9 cellular contexts compared by ENCODE assay signal in genomic region chr14:73239463-73240241, GRCh38. TPM values are rescaled to one million over a fixed set of nuclear protein-coding genes. Genes with fewer than 3 reads are reported as not detected.
DNase-seq lines count a peak whose midpoint lies in the region; ATAC-seq and TF ChIP-seq lines count a peak whose summit lies in the region.
"Had no signal": no experiment of that assay in that cellular context is flagged by ENCODE, and none has a peak within 500 bp of the region (broad histone marks: within the 10 kb centered on the region; RNA-seq: fewer than 3 reads in every experiment).

No MANE protein-coding gene starts in this region.

- H3K27ac ChIP-seq in prostate gland: peak overlapping the region in 1 of 2 donors; percentile 13
- H3K27ac ChIP-seq in foreskin keratinocyte: no peak overlapping the region

- TF ChIP-seq POLR2A in prostate gland (IDR thresholded peaks at IDR 0.05): no peak

- H3K4me3 ChIP-seq in prostate gland: peak overlapping the region; percentile 24 to 32

- peaks cover 79% of the 10 kb centered on the region for H3K27me3 Mint-ChIP-seq in activated T-helper 2 cell treated with anti-CD3 and anti-CD28 coated beads, Interferon-gamma antibody, Interleukin-2, Interleukin-4, amounts not matched to agents 10 μg/mL and 5 μg/mL and 100 μg/mL, durations not matched to agents 14 hours and 24 hours and 36 hours (ENCODE audit: low read depth)

- H3K4me1 ChIP-seq in prostate gland (replicated peaks) (peaks cover 11% of the 10 kb centered on the region), foreskin keratinocyte (peaks cover 14% of the 10 kb centered on the region)

- no peaks in the 10 kb centered on the region for H3K9me3 Mint-ChIP-seq in activated T-helper 2 cell treated with anti-CD3 and anti-CD28 coated beads, Interferon-gamma antibody, Interleukin-2, Interleukin-4, amounts not matched to agents 10 μg/mL and 5 μg/mL and 100 μg/mL, durations not matched to agents 14 hours and 24 hours and 36 hours
- H3K9me3 Mint-ChIP-seq: stimulated activated naive CD8-positive, alpha-beta T cell treated with anti-CD3 and anti-CD28 coated beads, Interleukin-15, Interleukin-2, amounts not matched to agents 100 ng/mL and 50 ng/mL, for 24 hours had no signal

- peak in 1 of 4 experiments; percentile 3 for TF ChIP-seq CTCF in prostate gland (IDR thresholded peaks at IDR 0.05)
- no peak for TF ChIP-seq CTCF in foreskin keratinocyte (conservative IDR thresholded peaks at IDR 0.05)

- H3K9me3 ChIP-seq in prostate gland: no peaks in the 10 kb centered on the region

- peaks cover 23% of the 10 kb centered on the region for H3K4me1 Mint-ChIP-seq in activated T-helper 2 cell treated with anti-CD3 and anti-CD28 coated beads, Interferon-gamma antibody, Interleukin-2, Interleukin-4, amounts not matched to agents 10 μg/mL and 5 μg/mL and 100 μg/mL, durations not matched to agents 14 hours and 24 hours and 36 hours (ENCODE audit: low read depth)

- intact Hi-C loops in activated T-helper 2 cell treated with anti-CD3 and anti-CD28 coated beads, Interferon-gamma antibody, Interleukin-2, Interleukin-4, amounts not matched to agents 10 μg/mL and 5 μg/mL and 100 μg/mL, durations not matched to agents 14 hours and 24 hours and 36 hours (cut with micrococcal nuclease): loop anchor here (5.0 kb wide), 1 partner anchor 53 kb away; no protein-coding TSS in a partner anchor
- intact Hi-C loops in Right ventricle myocardium superior (cut with DNase I) (no loop called here), prostate gland (cut with DNase I) (no loop called here)

- ATAC-seq in Right ventricle myocardium superior (ENCODE audit: poor library complexity): peak; percentile 67
- ATAC-seq in foreskin keratinocyte: no peak

- H3K36me3 ChIP-seq in prostate gland: no peaks in the 10 kb centered on the region

- H3K4me3 Mint-ChIP-seq in activated T-helper 2 cell treated with anti-CD3 and anti-CD28 coated beads, Interferon-gamma antibody, Interleukin-2, Interleukin-4, amounts not matched to agents 10 μg/mL and 5 μg/mL and 100 μg/mL, durations not matched to agents 14 hours and 24 hours and 36 hours (ENCODE audit: low read depth): peak overlapping the region; percentile 17
- H3K4me3 Mint-ChIP-seq: stimulated activated naive CD8-positive, alpha-beta T cell treated with anti-CD3 and anti-CD28 coated beads, Interleukin-15, Interleukin-2, amounts not matched to agents 100 ng/mL and 50 ng/mL, for 24 hours had no signal

- H3K36me3 Mint-ChIP-seq in activated T-helper 2 cell treated with anti-CD3 and anti-CD28 coated beads, Interferon-gamma antibody, Interleukin-2, Interleukin-4, amounts not matched to agents 10 μg/mL and 5 μg/mL and 100 μg/mL, durations not matched to agents 14 hours and 24 hours and 36 hours (ENCODE audit: low read depth): no peaks in the 10 kb centered on the region

- 16% methylated on average over 19 of the region's 47 CpGs for WGBS in prostate gland

- H3K27ac Mint-ChIP-seq in activated T-helper 2 cell treated with anti-CD3 and anti-CD28 coated beads, Interferon-gamma antibody, Interleukin-2, Interleukin-4, amounts not matched to agents 10 μg/mL and 5 μg/mL and 100 μg/mL, durations not matched to agents 14 hours and 24 hours and 36 hours: no peak overlapping the region
- H3K27ac Mint-ChIP-seq: stimulated activated naive CD8-positive, alpha-beta T cell treated with anti-CD3 and anti-CD28 coated beads, Interleukin-15, Interleukin-2, amounts not matched to agents 100 ng/mL and 50 ng/mL, for 24 hours had no signal

- H3K27me3 ChIP-seq in prostate gland (replicated peaks; ENCODE audit: insufficient read depth) (no peaks in the 10 kb centered on the region), foreskin keratinocyte (peaks cover 61% of the 10 kb centered on the region)

- peak; percentile 43 for DNase-seq in ELR (ENCODE audit: low read depth)
- no peak for DNase-seq in activated T-helper 2 cell treated with anti-CD3 and anti-CD28 coated beads, Interferon-gamma antibody, Interleukin-2, Interleukin-4, amounts not matched to agents 10 μg/mL and 5 μg/mL and 100 μg/mL, durations not matched to agents 14 hours and 24 hours and 36 hours (ENCODE audit: low spot score)
- DNase-seq in Right ventricle myocardium superior: peak; percentile 78
- peak; percentile 60 for DNase-seq in prostate gland (ENCODE audit: low spot score)
- no peak for DNase-seq in HT-29 (ENCODE audit: low spot score)
- no peak for DNase-seq in NCI-H2107 (lab: John Stamatoyannopoulos, UW)
- no peak for DNase-seq in foreskin keratinocyte
- no peak for DNase-seq in DMS114 treated with DMSO at 0.1 percent for 48 hours (lab: John Stamatoyannopoulos, UW; ENCODE audit: unreplicated experiment)

RNA-seq across cellular contexts. Expression of gene PAPLN, which starts 2.3 kb away (rescaled TPM):
- 0.67 and 0.75 TPM in 2 replicates for total RNA-seq in activated T-helper 2 cell treated with anti-CD3 and anti-CD28 coated beads, Interferon-gamma antibody, Interleukin-2, Interleukin-4, amounts not matched to agents 10 μg/mL and 5 μg/mL and 100 μg/mL, durations not matched to agents 14 hours and 24 hours and 36 hours
- total RNA-seq in Right ventricle myocardium superior (2.5 TPM), prostate gland (10 to 100 TPM; 10.7 to 33.1 TPM), foreskin keratinocyte (2.0 and 3.9 TPM in 2 replicates)
- total RNA-seq in HT-29 (2014; rRNA removed; shearing (Covaris generic)): 0.13 and 0.25 TPM in 2 replicates
- polyA plus RNA-seq in foreskin keratinocyte: 1.2 and 2.3 TPM in 2 replicates

Comparison
In these comparisons a context has a peak if more than half of its experiments do, and no peak if none do; other contexts are left out.
1. DNase-seq: peak in ELR (single experiment), Right ventricle myocardium superior (single experiment) and prostate gland (single experiment); none in activated T-helper 2 cell treated with anti-CD3 and anti-CD28 coated beads, Interferon-gamma antibody, Interleukin-2, Interleukin-4, amounts not matched to agents 10 μg/mL and 5 μg/mL and 100 μg/mL, durations not matched to agents 14 hours and 24 hours and 36 hours (single experiment), HT-29 (single experiment), NCI-H2107 (single experiment), foreskin keratinocyte (0 of 2) and DMS114 treated with DMSO at 0.1 percent for 48 hours (single experiment).